In the genomic region with DNA sequence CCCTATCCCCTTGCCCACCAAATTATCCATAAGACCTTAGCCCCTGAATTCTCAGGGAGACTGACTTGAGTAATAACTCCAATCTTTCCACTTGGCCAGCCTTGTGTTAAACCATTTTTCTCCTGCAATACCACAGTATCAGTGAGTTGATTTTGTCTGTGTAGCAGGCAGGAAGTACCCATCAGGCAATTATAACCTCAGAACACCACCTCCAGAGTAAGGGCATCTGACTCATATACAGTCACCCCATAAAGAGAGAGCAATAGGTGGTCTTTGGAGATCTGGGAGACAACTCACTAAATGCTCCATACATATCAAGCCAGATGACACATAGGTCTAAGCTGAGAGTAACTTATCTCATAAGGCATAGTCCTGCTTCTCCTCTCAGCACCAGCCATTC, we compare ENCODE assay signal across 25 cellular contexts.
DNase-seq lines count a peak whose midpoint lies in the region; ATAC-seq, FAIRE-seq and TF ChIP-seq lines count a peak whose summit lies in the region.
"Had no signal": no experiment of that assay in that cellular context is flagged by ENCODE, and none has a peak within 500 bp of the region (broad histone marks: within the 10 kb centered on the region; RNA-seq: fewer than 3 reads in every experiment).

No MANE protein-coding gene starts in this region.

- FAIRE-seq in GM12891 (lab: Jason Lieb, UNC) = no peak
- FAIRE-seq: GM18507, kidney had no signal

- no peak for TF ChIP-seq CTCF in activated CD8-positive, alpha-beta T cell treated with anti-CD3 and anti-CD28 coated beads for 36 hours (IDR thresholded peaks at IDR 0.05)
- no peak for TF ChIP-seq CTCF in epithelial cell of proximal tubule (conservative IDR thresholded peaks at IDR 0.05; ENCODE audit: low read depth, low read length)
- TF ChIP-seq CTCF in thyroid gland (IDR thresholded peaks at IDR 0.05) = no peak

- intact Hi-C loops in activated CD8-positive, alpha-beta T cell treated with anti-CD3 and anti-CD28 coated beads for 36 hours (cut with micrococcal nuclease) = no loop called here
- intact Hi-C loops in thyroid gland (cut with DNase I) = no loop called here

- ATAC-seq in activated CD8-positive, alpha-beta T cell treated with anti-CD3 and anti-CD28 coated beads for 36 hours = peak; percentile 51
- no peak for ATAC-seq in activated CD8-positive, alpha-beta T cell treated with anti-CD3 and anti-CD28 coated beads, Interleukin-2, amount 10 ng/mL, durations not matched to agents 7 days and 5 days
- peak; percentile 51 for ATAC-seq in stimulated activated effector memory CD8-positive, alpha-beta T cell treated with anti-CD3 and anti-CD28 coated beads, Interleukin-12 subunit alpha, Interleukin-12 subunit beta, amount 100 ng/mL, for 72 hours
- ATAC-seq: T-cell had no signal

- no peaks in the 10 kb centered on the region for H3K36me3 ChIP-seq in thyroid gland
- H3K36me3 ChIP-seq: breast epithelium, stomach, uterus had no signal

- CTCF ChIA-PET in activated CD8-positive, alpha-beta T cell treated with anti-CD3 and anti-CD28 coated beads for 36 hours (lab: Charles Lee) = no interaction called here
- CTCF ChIA-PET in activated CD8-positive, alpha-beta T cell treated with anti-CD3 and anti-CD28 coated beads, Interleukin-2, amount 10 ng/mL, durations not matched to agents 7 days and 5 days (lab: Charles Lee) = no interaction called here

- TF ChIP-seq POLR2A in thyroid gland (IDR thresholded peaks at IDR 0.05) (no peak), GM12891 (IDR thresholded peaks at IDR 0.05; ENCODE audit: low read depth, low read length) (no peak)

- peaks cover 6 to 10% of the 10 kb centered on the region in 2 donors for H3K4me1 ChIP-seq in thyroid gland
- H3K4me1 ChIP-seq: breast epithelium, uterus had no signal

- H3K9me3 Mint-ChIP-seq in activated CD8-positive, alpha-beta T cell treated with anti-CD3 and anti-CD28 coated beads for 36 hours = no peaks in the 10 kb centered on the region
- no peaks in the 10 kb centered on the region for H3K9me3 Mint-ChIP-seq in activated CD8-positive, alpha-beta T cell treated with anti-CD3 and anti-CD28 coated beads, Interleukin-2, amount 10 ng/mL, durations not matched to agents 7 days and 5 days (ENCODE audit: insufficient read depth)
- no peaks in the 10 kb centered on the region for H3K9me3 Mint-ChIP-seq in stimulated activated effector memory CD8-positive, alpha-beta T cell treated with anti-CD3 and anti-CD28 coated beads, Interleukin-12 subunit alpha, Interleukin-12 subunit beta, amount 100 ng/mL, for 72 hours
- H3K9me3 Mint-ChIP-seq: activated CD4-positive, alpha-beta T cell treated with anti-CD3 and anti-CD28 coated beads, Interleukin-2, amount 10 ng/mL, durations not matched to agents 24 days and 14 days; activated T-helper 2 cell treated with anti-CD3 and anti-CD28 coated beads, Interferon-gamma antibody, Interleukin-2, Interleukin-4, amounts not matched to agents 10 μg/mL and 5 μg/mL and 100 μg/mL, durations not matched to agents 14 hours and 24 hours and 36 hours; T-cell had no signal

- H3K9me3 ChIP-seq in thyroid gland = no peaks in the 10 kb centered on the region
- H3K9me3 ChIP-seq: breast epithelium, stomach, uterus had no signal

- no peak overlapping the region for H3K4me3 Mint-ChIP-seq in activated CD8-positive, alpha-beta T cell treated with anti-CD3 and anti-CD28 coated beads for 36 hours
- no peak overlapping the region for H3K4me3 Mint-ChIP-seq in activated CD8-positive, alpha-beta T cell treated with anti-CD3 and anti-CD28 coated beads, Interleukin-2, amount 10 ng/mL, durations not matched to agents 7 days and 5 days
- no peak overlapping the region for H3K4me3 Mint-ChIP-seq in stimulated activated effector memory CD8-positive, alpha-beta T cell treated with anti-CD3 and anti-CD28 coated beads, Interleukin-12 subunit alpha, Interleukin-12 subunit beta, amount 100 ng/mL, for 72 hours
- H3K4me3 Mint-ChIP-seq: activated CD4-positive, alpha-beta T cell treated with anti-CD3 and anti-CD28 coated beads, Interleukin-2, amount 10 ng/mL, durations not matched to agents 24 days and 14 days; T-cell had no signal

- H3K4me1 Mint-ChIP-seq in activated CD8-positive, alpha-beta T cell treated with anti-CD3 and anti-CD28 coated beads for 36 hours (ENCODE audit: low read depth) = no peaks in the 10 kb centered on the region
- H3K4me1 Mint-ChIP-seq in activated CD8-positive, alpha-beta T cell treated with anti-CD3 and anti-CD28 coated beads, Interleukin-2, amount 10 ng/mL, durations not matched to agents 7 days and 5 days (ENCODE audit: low read depth) = no peaks in the 10 kb centered on the region
- no peaks in the 10 kb centered on the region for H3K4me1 Mint-ChIP-seq in stimulated activated effector memory CD8-positive, alpha-beta T cell treated with anti-CD3 and anti-CD28 coated beads, Interleukin-12 subunit alpha, Interleukin-12 subunit beta, amount 100 ng/mL, for 72 hours
- H3K4me1 Mint-ChIP-seq: activated CD4-positive, alpha-beta T cell treated with anti-CD3 and anti-CD28 coated beads, Interleukin-2, amount 10 ng/mL, durations not matched to agents 24 days and 14 days had no signal

- peaks cover 15% of the 10 kb centered on the region for H3K27me3 Mint-ChIP-seq in activated CD8-positive, alpha-beta T cell treated with anti-CD3 and anti-CD28 coated beads for 36 hours
- peaks cover 5% of the 10 kb centered on the region for H3K27me3 Mint-ChIP-seq in activated CD8-positive, alpha-beta T cell treated with anti-CD3 and anti-CD28 coated beads, Interleukin-2, amount 10 ng/mL, durations not matched to agents 7 days and 5 days (ENCODE audit: low read depth)

- no peaks in the 10 kb centered on the region for H3K36me3 Mint-ChIP-seq in activated CD8-positive, alpha-beta T cell treated with anti-CD3 and anti-CD28 coated beads for 36 hours (ENCODE audit: low read depth)
- H3K36me3 Mint-ChIP-seq in activated CD8-positive, alpha-beta T cell treated with anti-CD3 and anti-CD28 coated beads, Interleukin-2, amount 10 ng/mL, durations not matched to agents 7 days and 5 days (ENCODE audit: low read depth) = no peaks in the 10 kb centered on the region
- H3K36me3 Mint-ChIP-seq in stimulated activated effector memory CD8-positive, alpha-beta T cell treated with anti-CD3 and anti-CD28 coated beads, Interleukin-12 subunit alpha, Interleukin-12 subunit beta, amount 100 ng/mL, for 72 hours = no peaks in the 10 kb centered on the region
- H3K36me3 Mint-ChIP-seq: T-cell had no signal

- POLR2A ChIA-PET in activated CD8-positive, alpha-beta T cell treated with anti-CD3 and anti-CD28 coated beads for 36 hours (lab: Charles Lee) = no interaction called here
- POLR2A ChIA-PET in activated CD8-positive, alpha-beta T cell treated with anti-CD3 and anti-CD28 coated beads, Interleukin-2, amount 10 ng/mL, durations not matched to agents 7 days and 5 days (lab: Charles Lee) = interaction anchor here (0.5 kb wide), 1 partner anchor 86 kb away, joined by 3 read pairs; no protein-coding TSS in a partner anchor

- DNase-seq in activated CD8-positive, alpha-beta T cell treated with anti-CD3 and anti-CD28 coated beads for 36 hours = no peak
- no peak for DNase-seq in activated CD8-positive, alpha-beta T cell treated with anti-CD3 and anti-CD28 coated beads, Interleukin-2, amount 10 ng/mL, durations not matched to agents 7 days and 5 days
- DNase-seq in M059J (ENCODE audit: low read depth) (peak; percentile 89), epithelial cell of proximal tubule (ENCODE audit: low read depth) (peak; percentile 93), hypothalamus (lab: John Stamatoyannopoulos, UW) (no peak), thyroid gland (no peak), GM12891 (ENCODE audit: insufficient read length, low spot score) (no peak)
- no peak for DNase-seq in stimulated activated effector memory CD8-positive, alpha-beta T cell treated with anti-CD3 and anti-CD28 coated beads, Interleukin-12 subunit alpha, Interleukin-12 subunit beta, amount 100 ng/mL, for 72 hours (ENCODE audit: low spot score in 2 of 2)
- DNase-seq: activated CD4-positive, alpha-beta T cell treated with anti-CD3 and anti-CD28 coated beads, Interleukin-2, amount 10 ng/mL, durations not matched to agents 24 days and 14 days; cortex of kidney; DND-41; foreskin melanocyte; kidney; mammary epithelial cell; NCI-H2107; NCI-H510A treated with DMSO at 0.1 percent for 48 hours; SIG-M5; stimulated activated CD4-positive, alpha-beta T cell treated with anti-CD3 and anti-CD28 coated beads, Interleukin-4, amount 100 ng/mL, for 1 hour; stomach; T-cell; uterus had no signal

- H3K27me3 ChIP-seq in thyroid gland = no peaks in the 10 kb centered on the region
- H3K27me3 ChIP-seq: breast epithelium, stomach, uterus had no signal

- H3K4me3 ChIP-seq in epithelial cell of proximal tubule (ENCODE audit: low read depth, low read length) (no peak overlapping the region), thyroid gland (replicated peaks in 1 of 3) (no peak overlapping the region)
- H3K4me3 ChIP-seq: breast epithelium, stomach, uterus had no signal

- H3K27ac Mint-ChIP-seq in activated CD8-positive, alpha-beta T cell treated with anti-CD3 and anti-CD28 coated beads for 36 hours = no peak overlapping the region
- H3K27ac Mint-ChIP-seq in activated CD8-positive, alpha-beta T cell treated with anti-CD3 and anti-CD28 coated beads, Interleukin-2, amount 10 ng/mL, durations not matched to agents 7 days and 5 days = no peak overlapping the region
- no peak overlapping the region for H3K27ac Mint-ChIP-seq in stimulated activated effector memory CD8-positive, alpha-beta T cell treated with anti-CD3 and anti-CD28 coated beads, Interleukin-12 subunit alpha, Interleukin-12 subunit beta, amount 100 ng/mL, for 72 hours
- H3K27ac Mint-ChIP-seq: activated CD4-positive, alpha-beta T cell treated with anti-CD3 and anti-CD28 coated beads, Interleukin-2, amount 10 ng/mL, durations not matched to agents 24 days and 14 days; activated T-helper 2 cell treated with anti-CD3 and anti-CD28 coated beads, Interferon-gamma antibody, Interleukin-2, Interleukin-4, amounts not matched to agents 10 μg/mL and 5 μg/mL and 100 μg/mL, durations not matched to agents 14 hours and 24 hours and 36 hours; T-cell had no signal

- H3K27ac ChIP-seq in thyroid gland = no peak overlapping the region
- H3K27ac ChIP-seq: 22Rv1, breast epithelium, stomach, uterus had no signal

TF ChIP-seq in GM12891, 5 proteins besides CTCF, POLR2A, EP300 and RAD21:
- TF ChIP-seq TAF1 (IDR thresholded peaks at IDR 0.05; ENCODE audit: low read depth, low read length) = no peak
- TF ChIP-seq POLR2AphosphoS5 (IDR thresholded peaks at IDR 0.05; ENCODE audit: low read depth, low read length) = no peak
- no peak for TF ChIP-seq PAX5 (IDR thresholded peaks at IDR 0.05; ENCODE audit: insufficient read depth, low read length, severe bottlenecking)

Comparison
In these comparisons a context has a peak if more than half of its experiments do, and no peak if none do; other contexts are left out.
1. DNase-seq: peak in M059J (single experiment) and epithelial cell of proximal tubule (single experiment); none in activated CD8-positive, alpha-beta T cell treated with anti-CD3 and anti-CD28 coated beads for 36 hours (single experiment), activated CD8-positive, alpha-beta T cell treated with anti-CD3 and anti-CD28 coated beads, Interleukin-2, amount 10 ng/mL, durations not matched to agents 7 days and 5 days (single experiment), stimulated activated effector memory CD8-positive, alpha-beta T cell treated with anti-CD3 and anti-CD28 coated beads, Interleukin-12 subunit alpha, Interleukin-12 subunit beta, amount 100 ng/mL, for 72 hours (0 of 2), hypothalamus (0 of 51), thyroid gland (0 of 2) and GM12891 (single experiment).